In genomic region chr1:37716321-37716720, GRCh38 we compare ENCODE assay signal across 2 cellular contexts.
TF ChIP-seq lines count a peak whose summit lies in the region.

No MANE protein-coding gene starts in this region.

TF ChIP-seq in HCT116, 20 proteins besides CTCF, POLR2A, EP300 and RAD21:
- no peak for TF ChIP-seq MAX (IDR thresholded peaks at IDR 0.05)

TF ChIP-seq in K562, 482 proteins besides CTCF, POLR2A, EP300 and RAD21:
- no peak for TF ChIP-seq NR2C1 (IDR thresholded peaks at IDR 0.05)
- TF ChIP-seq NR2C1 (tag; IDR thresholded peaks at IDR 0.05): no peak
- TF ChIP-seq ETV6 (IDR thresholded peaks at IDR 0.05; ENCODE audit: borderline replicate concordance in 1 of 2, low read depth in 2 of 2, low read length in 1 of 2): no peak
- TF ChIP-seq ETV6 (CRISPR knock-in tag; IDR thresholded peaks at IDR 0.05; ENCODE audit: borderline replicate concordance): no peak
- no peak for TF ChIP-seq TSC22D4 (tag; IDR thresholded peaks at IDR 0.05)
- no peak for TF ChIP-seq GTF2F1 (IDR thresholded peaks at IDR 0.05; ENCODE audit: low read depth, low read length)
- no peak for TF ChIP-seq ZBTB11 (CRISPR knock-in tag; IDR thresholded peaks at IDR 0.05)
- TF ChIP-seq ZNF263 (CRISPR knock-in tag; IDR thresholded peaks at IDR 0.05; ENCODE audit: borderline replicate concordance): no peak
